In the genomic region with DNA sequence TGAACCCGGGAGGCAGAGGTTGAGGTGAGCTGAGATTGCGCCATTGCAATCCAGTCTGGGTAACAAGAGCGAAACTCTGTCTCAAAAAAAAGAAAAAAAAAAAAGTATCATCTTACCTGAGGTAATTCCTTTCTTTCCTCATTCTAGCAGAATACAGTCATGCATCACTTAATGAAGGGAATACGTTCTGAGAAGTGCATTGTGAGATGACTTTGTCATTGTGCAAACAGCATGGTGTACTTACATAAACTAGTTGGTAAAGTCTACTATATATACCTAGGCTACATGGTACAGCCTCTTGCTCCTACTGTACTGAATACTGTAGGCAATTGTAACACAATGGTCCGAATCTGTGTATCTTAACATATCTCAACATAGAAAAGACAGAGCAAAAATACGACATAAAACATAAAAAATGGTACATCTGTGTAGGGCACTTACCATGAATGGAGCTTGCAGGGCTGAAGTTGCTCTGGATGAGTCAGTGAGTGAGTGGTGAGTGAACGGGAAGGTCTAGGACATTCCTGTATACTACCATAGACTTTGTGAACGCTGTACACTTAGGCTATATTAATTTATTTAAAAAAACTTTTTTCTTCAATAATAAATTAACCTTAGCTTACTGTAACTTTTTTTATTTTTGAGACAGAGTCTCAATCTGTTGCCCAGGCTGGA, we compare ENCODE assay signal across 18 cellular contexts.
DNase-seq lines count a peak whose midpoint lies in the region; ATAC-seq, FAIRE-seq and TF ChIP-seq lines count a peak whose summit lies in the region.
"Had no signal": no experiment of that assay in that cellular context is flagged by ENCODE, and none has a peak within 500 bp of the region (broad histone marks: within the 10 kb centered on the region; RNA-seq: fewer than 3 reads in every experiment).

No MANE protein-coding gene starts in this region.

- dilution Hi-C loops in mammary epithelial cell (cut with HindIII; ENCODE audit: low sequenced_read_pairs): no loop called here

- peak; percentile 79 for DNase-seq in DMS53 treated with DMSO at 0.1 percent for 48 hours (lab: John Stamatoyannopoulos, UW; ENCODE audit: unreplicated experiment)
- peak; percentile 75 for DNase-seq in mammary epithelial cell
- DNase-seq in kidney tubule cell (ENCODE audit: low spot score): peak; percentile 78
- no peak for DNase-seq in amniotic stem cell (lab: John Stamatoyannopoulos, UW)
- no peak for DNase-seq in NCI-H226
- no peak for DNase-seq in kidney
- DNase-seq: CD4-positive, alpha-beta T cell; Karpas-422; NCI-H1105 treated with DMSO at 0.1 percent for 48 hours; NCI-H187; NCI-H2171; NCI-H510A; NCI-H82; SJCRH30 had no signal

- no peak for TF ChIP-seq RAD21 in Ishikawa (IDR thresholded peaks at IDR 0.05; ENCODE audit: low read depth)

- no peak for ATAC-seq in GM19023 (IDR thresholded peaks at IDR 0.05; ENCODE audit: unreplicated experiment)

- CTCF ChIA-PET in mammary epithelial cell (lab: Charles Lee; ENCODE audit: low non-redundant PET): no interaction called here

- TF ChIP-seq EP300 in Ishikawa (IDR thresholded peaks at IDR 0.05; ENCODE audit: borderline replicate concordance): no peak

- H3K79me2 ChIP-seq in mammary epithelial cell (ENCODE audit: insufficient read depth, low read length): no peaks in the 10 kb centered on the region

- no peaks in the 10 kb centered on the region for H3K9me3 ChIP-seq in mammary epithelial cell (replicated peaks; ENCODE audit: insufficient read depth, low read length)
- no peaks in the 10 kb centered on the region for H3K9me3 ChIP-seq in kidney (ENCODE audit: control insufficient read depth in 1 of 2, low read length in 2 of 2)
- H3K9me3 ChIP-seq: SJCRH30 had no signal

- 82% methylated on average over 7 of the region's 8 CpGs for WGBS in mammary epithelial cell (ENCODE audit: low coverage, missing lambda C conversion rate)

- H3K9ac ChIP-seq in mammary epithelial cell (ENCODE audit: insufficient read depth, low read length) (no peak overlapping the region), kidney (ENCODE audit: low read length in 2 of 2) (no peak overlapping the region)

- no peaks in the 10 kb centered on the region for H3K36me3 ChIP-seq in mammary epithelial cell (ENCODE audit: insufficient read depth, low read length)
- peaks cover 5 to 22% of the 10 kb centered on the region in 2 donors for H3K36me3 ChIP-seq in kidney (ENCODE audit: control insufficient read depth in 1 of 2, insufficient read depth in 2 of 2, low read length in 2 of 2)
- H3K36me3 ChIP-seq: SJCRH30 had no signal

- no peak overlapping the region for H3K4me2 ChIP-seq in mammary epithelial cell (ENCODE audit: insufficient read depth, low read depth, low read length)

- H3K27ac ChIP-seq in mammary epithelial cell (ENCODE audit: insufficient read depth, low read depth, low read length) (no peak overlapping the region), kidney (ENCODE audit: low read depth in 2 of 2, low read length in 2 of 2) (no peak overlapping the region)
- H3K27ac ChIP-seq: SJCRH30 had no signal

- intact Hi-C loops in mammary epithelial cell (cut with micrococcal nuclease) (no loop called here), kidney (cut with DNase I) (no loop called here)

- no peaks in the 10 kb centered on the region for H3K27me3 ChIP-seq in mammary epithelial cell (ENCODE audit: insufficient read depth, low read length)
- H3K27me3 ChIP-seq: SJCRH30 had no signal

- no peak for TF ChIP-seq CTCF in mammary epithelial cell (conservative IDR thresholded peaks at IDR 0.05 in 1 of 2, IDR thresholded peaks at IDR 0.05 in 1 of 2; ENCODE audit: extremely low read depth in 1 of 2, insufficient read depth in 1 of 2, low read depth in 1 of 2, low read length in 2 of 2)
- no peak for TF ChIP-seq CTCF in kidney (IDR thresholded peaks at IDR 0.05; ENCODE audit: borderline replicate concordance, extremely low read depth, insufficient read depth)

- H3K4me1 ChIP-seq in mammary epithelial cell (ENCODE audit: insufficient read depth, low read length): no peaks in the 10 kb centered on the region
- no peaks in the 10 kb centered on the region for H3K4me1 ChIP-seq in kidney (ENCODE audit: control insufficient read depth in 1 of 2, insufficient read depth in 1 of 2, low read depth in 1 of 2, low read length in 2 of 2)

- in situ Hi-C loops in mammary epithelial cell (cut with MboI; ENCODE audit: low sequenced_read_pairs in 2 of 2): no loop called here

- BruUV-seq in mammary epithelial cell (replicated peaks; lab: Mats Ljungman, UMichigan): no TSS peak

- no peaks in the 10 kb centered on the region for H4K20me1 ChIP-seq in mammary epithelial cell (ENCODE audit: insufficient read depth, low read length)

- H2AFZ ChIP-seq in mammary epithelial cell (ENCODE audit: low read depth, low read length): no peak overlapping the region

- no peak for FAIRE-seq in kidney (lab: Jason Lieb, UNC)
- FAIRE-seq: D721Med, H54 had no signal

- H3K4me3 ChIP-seq in mammary epithelial cell (replicated peaks in 1 of 3; ENCODE audit: insufficient read depth in 1 of 3, low read depth in 2 of 3, low read length in 3 of 3) (no peak overlapping the region), kidney (ENCODE audit: low read length in 2 of 2) (no peak overlapping the region)
- H3K4me3 ChIP-seq: SJCRH30 had no signal

TF ChIP-seq in Ishikawa, 13 proteins besides CTCF, POLR2A, EP300 and RAD21:
- 0 out of 2 replicates have a peak, but pooled peaks have one; percentile 24 for TF ChIP-seq CEBPB (IDR thresholded peaks at IDR 0.05)
- no peak for TF ChIP-seq ZBTB7A (IDR thresholded peaks at IDR 0.05; ENCODE audit: low read depth)

Comparison
In these comparisons a context has a peak if more than half of its experiments do, and no peak if none do; other contexts are left out.
1. DNase-seq: peak in DMS53 treated with DMSO at 0.1 percent for 48 hours (single experiment), mammary epithelial cell (single experiment) and kidney tubule cell (single experiment); none in amniotic stem cell (single experiment), NCI-H226 (single experiment) and kidney (single experiment).